Comparison of ENCODE assay signal across 13 cellular contexts in genomic region chr17:21697508-21697860, GRCh38. TPM values are rescaled to one million over a fixed set of nuclear protein-coding genes. Genes with fewer than 3 reads are reported as not detected.
"Had no signal": no experiment of that assay in that cellular context is flagged by ENCODE, and none has a peak within 500 bp of the region (broad histone marks: within the 10 kb centered on the region; RNA-seq: fewer than 3 reads in every experiment).

No MANE protein-coding gene starts in this region.

RNA-seq across cellular contexts. Expression of gene KCNJ18, which starts 5.2 kb away (rescaled TPM):
- total RNA-seq: stomach, subcutaneous adipose tissue, temporal lobe, thoracic aorta, thyroid gland, tibial nerve, transverse colon, upper lobe of left lung, upper lobe of right lung, ureter, urinary bladder, uterus, vagina had no signal
- polyA plus RNA-seq: stomach, urinary bladder had no signal
